29 cellular contexts compared by ENCODE assay signal in the genomic region with DNA sequence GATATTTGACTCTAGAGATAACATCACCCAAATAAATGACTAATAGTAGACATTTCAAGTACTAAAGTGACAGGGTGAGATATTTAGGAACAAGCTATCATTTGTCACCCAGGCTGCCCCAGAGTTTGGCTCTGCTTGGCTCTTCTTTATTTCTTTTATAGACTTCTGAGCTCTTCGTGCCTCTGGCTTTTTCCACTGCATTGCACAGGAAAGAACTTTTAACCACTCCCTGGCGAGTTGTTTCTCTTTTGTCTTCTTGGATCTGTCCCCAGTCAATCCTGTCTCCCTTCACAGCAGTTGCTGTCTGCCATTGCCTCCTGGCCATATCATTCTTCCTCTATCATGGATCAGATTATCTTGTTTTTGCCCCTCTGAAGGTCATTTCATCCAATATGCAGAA.
A peak's percentile ranks its signal among the peaks of the same experiment; 100 is the strongest.
DNase-seq lines count a peak whose midpoint lies in the region; ATAC-seq, FAIRE-seq and TF ChIP-seq lines count a peak whose summit lies in the region.
"Had no signal": no experiment of that assay in that cellular context is flagged by ENCODE, and none has a peak within 500 bp of the region (broad histone marks: within the 10 kb centered on the region; RNA-seq: fewer than 3 reads in every experiment).

No MANE protein-coding gene starts in this region.

- no peak overlapping the region for H2AFZ ChIP-seq in neuronal stem cell (ENCODE audit: low read length)

- ATAC-seq in left ventricle myocardium superior (peak; percentile 43), HG03039 (IDR thresholded peaks at IDR 0.05; ENCODE audit: unreplicated experiment) (no peak), right lobe of liver (no peak)
- ATAC-seq: activated naive CD8-positive, alpha-beta T cell treated with anti-CD3 and anti-CD28 coated beads, Interleukin-2, amount 50 U/mL, for 24 hours; left colon; PC-3; psoas muscle; stimulated activated memory B cell treated with anti-CD40 and anti-IgM and Interleukin-4, amounts not matched to agents 10 μg/mL and 1 μg/mL and 100 μg/mL, for 72 hours had no signal

- DNase-seq in left ventricle myocardium superior, result no peak
- DNase-seq in left ventricle myocardium inferior, result no peak
- peak; percentile 18 to 72 for DNase-seq in dermis microvascular lymphatic vessel endothelial cell (ENCODE audit: low read depth in 2 of 2)
- DNase-seq in neuronal stem cell (ENCODE audit: low spot score), result peak; percentile 8
- no peak for DNase-seq in NCI-H2196 treated with DMSO at 0.1 percent for 48 hours (lab: John Stamatoyannopoulos, UW; ENCODE audit: unreplicated experiment)
- DNase-seq in right lobe of liver, result no peak
- no peak for DNase-seq in RCC 7860 (ENCODE audit: low spot score)
- DNase-seq: 8988T; activated CD4-positive, alpha-beta T cell treated with anti-CD3 and anti-CD28 coated beads, Interleukin-2, amount 50 U/mL, for 48 hours; activated CD4-positive, CD25-positive, alpha-beta regulatory T cell treated with anti-CD3 and anti-CD28 coated beads, Interleukin-2, amount 50 U/mL, for 72 hours; activated naive CD4-positive, alpha-beta T cell; activated naive CD8-positive, alpha-beta T cell treated with anti-CD3 and anti-CD28 coated beads, Interleukin-2, amount 50 U/mL, for 24 hours; activated T-cell treated with anti-CD3 and anti-CD28 coated beads, Interleukin-2, amount 50 U/mL, for 48 hours; CD4-positive, CD25-positive, alpha-beta regulatory T cell; H7; hypothalamus; KG1; left colon; mesendoderm; MG63; NCI-H1105 treated with DMSO at 0.1 percent for 48 hours; NCI-H1930; NCI-H524 treated with DMSO at 0.1 percent for 48 hours; PC-3; psoas muscle; SIG-M5 had no signal

- H3K14ac ChIP-seq in neuronal stem cell (ENCODE audit: low read length), result no peak overlapping the region

- no peak for TF ChIP-seq CTCF in left ventricle myocardium inferior (IDR thresholded peaks at IDR 0.05; ENCODE audit: borderline replicate concordance)
- no peak for TF ChIP-seq CTCF in right lobe of liver (IDR thresholded peaks at IDR 0.05)

- H4K8ac ChIP-seq in neuronal stem cell (ENCODE audit: low read depth, low read length), result no peak overlapping the region

- H2BK12ac ChIP-seq in neuronal stem cell (ENCODE audit: low read length), result no peak overlapping the region

- FAIRE-seq in RCC 7860 (lab: Jason Lieb, UNC), result no peak

- H3K4me2 ChIP-seq in neuronal stem cell (ENCODE audit: insufficient read depth, low read length, poor library complexity, severe bottlenecking), result no peak overlapping the region

- H2AK5ac ChIP-seq in neuronal stem cell (ENCODE audit: low read depth, low read length), result no peak overlapping the region

- no peak overlapping the region for H3K18ac ChIP-seq in neuronal stem cell (ENCODE audit: low read length)

- intact Hi-C loops in left ventricle myocardium superior (cut with micrococcal nuclease), result no loop called here
- intact Hi-C loops in left ventricle myocardium inferior (cut with micrococcal nuclease), result no loop called here
- intact Hi-C loops in right lobe of liver (cut with DNase I), result no loop called here

- no peak overlapping the region for H4K91ac ChIP-seq in neuronal stem cell (ENCODE audit: low read depth, low read length, poor library complexity)

- H3K23ac ChIP-seq in neuronal stem cell (ENCODE audit: low read depth, low read length, poor library complexity), result no peak overlapping the region

- H2BK5ac ChIP-seq in neuronal stem cell (ENCODE audit: low read length), result no peak overlapping the region

- H2BK120ac ChIP-seq in neuronal stem cell (ENCODE audit: low read depth, low read length), result no peak overlapping the region

- no peak overlapping the region for H2BK15ac ChIP-seq in neuronal stem cell (ENCODE audit: low read length)

- H3K4ac ChIP-seq in neuronal stem cell (ENCODE audit: low read length), result no peak overlapping the region

- H3K79me1 ChIP-seq in neuronal stem cell (ENCODE audit: low read depth, low read length), result no peaks in the 10 kb centered on the region

- H3K9me3 ChIP-seq in left ventricle myocardium inferior (replicated peaks) (peaks cover 4% of the 10 kb centered on the region), neuronal stem cell (replicated peaks in 1 of 2; ENCODE audit: control insufficient read depth in 2 of 2, insufficient read depth in 1 of 2, low read depth in 1 of 2, low read length in 2 of 2) (no peaks in the 10 kb centered on the region), right lobe of liver (no peaks in the 10 kb centered on the region)
- H3K9me3 ChIP-seq: psoas muscle had no signal

- no peaks in the 10 kb centered on the region for H3K4me1 ChIP-seq in left ventricle myocardium inferior
- H3K4me1 ChIP-seq in neuronal stem cell (ENCODE audit: control insufficient read depth in 2 of 2, insufficient read depth in 1 of 2, low read depth in 1 of 2, low read length in 2 of 2), result no peaks in the 10 kb centered on the region
- no peaks in the 10 kb centered on the region for H3K4me1 ChIP-seq in right lobe of liver
- H3K4me1 ChIP-seq: psoas muscle had no signal

- H3K36me3 ChIP-seq in left ventricle myocardium inferior, result no peaks in the 10 kb centered on the region
- H3K36me3 ChIP-seq in neuronal stem cell (replicated peaks in 1 of 2; ENCODE audit: control insufficient read depth in 2 of 2, insufficient read depth in 2 of 2, low read length in 2 of 2), result no peaks in the 10 kb centered on the region
- no peaks in the 10 kb centered on the region for H3K36me3 ChIP-seq in right lobe of liver
- H3K36me3 ChIP-seq: MG63 had no signal

- no peak overlapping the region for H3K9ac ChIP-seq in neuronal stem cell (ENCODE audit: low read depth, low read length, poor library complexity)

- TF ChIP-seq POLR2A in right lobe of liver (IDR thresholded peaks at IDR 0.05), result no peak

- no peaks in the 10 kb centered on the region for H3K27me3 ChIP-seq in left ventricle myocardium inferior (ENCODE audit: low read depth)
- H3K27me3 ChIP-seq in neuronal stem cell (ENCODE audit: control insufficient read depth in 3 of 3, insufficient read depth in 3 of 3, low read depth in 1 of 3, low read length in 3 of 3), result no peaks in the 10 kb centered on the region
- H3K27me3 ChIP-seq in right lobe of liver, result no peaks in the 10 kb centered on the region
- H3K27me3 ChIP-seq: MG63 had no signal

- H3K4me3 ChIP-seq in left ventricle myocardium inferior, result no peak overlapping the region
- H3K4me3 ChIP-seq in neuronal stem cell (ENCODE audit: low read length in 2 of 2), result no peak overlapping the region
- H3K4me3 ChIP-seq in right lobe of liver, result no peak overlapping the region
- H3K4me3 ChIP-seq: MG63, psoas muscle had no signal

- no CpG with 5 or more reads among the region's 2 CpGs for WGBS in neuronal stem cell (ENCODE audit: extremely low coverage in 2 of 2, insufficient read length in 2 of 2, insufficient replicate concordance in 1 of 2), 2 donors
- 12% methylated on average over 2 of the region's 2 CpGs for WGBS in right lobe of liver (ENCODE audit: insufficient coverage, low coverage, low lambda C conversion rate, missing lambda C conversion rate)

- H3K27ac ChIP-seq in left ventricle myocardium inferior (replicated peaks) (no peak overlapping the region), neuronal stem cell (replicated peaks; ENCODE audit: low read length) (no peak overlapping the region), right lobe of liver (no peak overlapping the region)
- H3K27ac ChIP-seq: HL-60, psoas muscle had no signal

Comparison
In these comparisons a context has a peak if more than half of its experiments do, and no peak if none do; other contexts are left out.
1. DNase-seq: peak in dermis microvascular lymphatic vessel endothelial cell (2 of 2) and neuronal stem cell (single experiment); none in left ventricle myocardium superior (single experiment), left ventricle myocardium inferior (single experiment), NCI-H2196 treated with DMSO at 0.1 percent for 48 hours (single experiment), right lobe of liver (0 of 3) and RCC 7860 (single experiment).